ENCODE assay signal across 21 cellular contexts in genomic region chr16:69316595-69317034, GRCh38. TPM values are rescaled to one million over a fixed set of nuclear protein-coding genes. Genes with fewer than 3 reads are reported as not detected.
A peak's percentile ranks its signal among the peaks of the same experiment; 100 is the strongest.
DNase-seq lines count a peak whose midpoint lies in the region; ATAC-seq and TF ChIP-seq lines count a peak whose summit lies in the region.
"Had no signal": no experiment of that assay in that cellular context is flagged by ENCODE, and none has a peak within 500 bp of the region (broad histone marks: within the 10 kb centered on the region; RNA-seq: fewer than 3 reads in every experiment).

No MANE protein-coding gene starts in this region.

- no peak for ATAC-seq in activated naive CD8-positive, alpha-beta T cell treated with anti-CD3 and anti-CD28 coated beads, Interleukin-2, amount 10 ng/mL, durations not matched to agents 7 days and 5 days (ENCODE audit: low read depth)
- no peak for ATAC-seq in activated naive CD8-positive, alpha-beta T cell treated with anti-CD3 and anti-CD28 coated beads, Interleukin-2, amount 50 U/mL, for 24 hours
- ATAC-seq in body of pancreas = peak; percentile 84
- ATAC-seq in stimulated activated naive B cell treated with anti-CD40 and anti-IgM and Interleukin-4, amounts not matched to agents 10 μg/mL and 1 μg/mL and 100 μg/mL, for 72 hours (replicated peaks) = no peak
- ATAC-seq in HG03159 (IDR thresholded peaks at IDR 0.05; ENCODE audit: unreplicated experiment) = no peak
- ATAC-seq: A549 had no signal

- TF ChIP-seq POLR2A in body of pancreas (IDR thresholded peaks at IDR 0.05) = peak in 1 of 3 donors; percentile 15
- TF ChIP-seq POLR2A in tibial nerve (IDR thresholded peaks at IDR 0.05) = no peak

- intact Hi-C loops in body of pancreas (cut with DNase I) = no loop called here

- peaks cover 18% of the 10 kb centered on the region for H3K36me3 Mint-ChIP-seq in activated naive CD8-positive, alpha-beta T cell treated with anti-CD3 and anti-CD28 coated beads, Interleukin-2, amount 10 ng/mL, durations not matched to agents 7 days and 5 days
- H3K36me3 Mint-ChIP-seq in activated naive CD8-positive, alpha-beta T cell treated with anti-CD3 and anti-CD28 coated beads, Interleukin-2, amount 50 U/mL, for 24 hours (ENCODE audit: low read depth) = peaks cover 37% of the 10 kb centered on the region
- peaks cover 33 to 59% of the 10 kb centered on the region in 2 donors for H3K36me3 Mint-ChIP-seq in stimulated activated naive B cell treated with anti-CD40 and anti-IgM and Interleukin-4, amounts not matched to agents 10 μg/mL and 1 μg/mL and 100 μg/mL, for 72 hours

- H3K9me3 ChIP-seq in body of pancreas (no peaks in the 10 kb centered on the region), tibial nerve (no peaks in the 10 kb centered on the region)
- H3K9me3 ChIP-seq: A549 had no signal

- H3K36me3 ChIP-seq in body of pancreas (replicated peaks in 1 of 2; ENCODE audit: insufficient read depth in 1 of 2, low read depth in 2 of 2) (peaks cover 22 to 27% of the 10 kb centered on the region in 2 donors), tibial nerve (peaks cover 8 to 86% (median 53%) of the 10 kb centered on the region in 3 donors)

- H3K9me3 Mint-ChIP-seq in activated naive CD8-positive, alpha-beta T cell treated with anti-CD3 and anti-CD28 coated beads, Interleukin-2, amount 10 ng/mL, durations not matched to agents 7 days and 5 days = no peaks in the 10 kb centered on the region
- no peaks in the 10 kb centered on the region for H3K9me3 Mint-ChIP-seq in activated naive CD8-positive, alpha-beta T cell treated with anti-CD3 and anti-CD28 coated beads, Interleukin-2, amount 50 U/mL, for 24 hours
- H3K9me3 Mint-ChIP-seq in stimulated activated naive B cell treated with anti-CD40 and anti-IgM and Interleukin-4, amounts not matched to agents 10 μg/mL and 1 μg/mL and 100 μg/mL, for 72 hours = no peaks in the 10 kb centered on the region
- H3K9me3 Mint-ChIP-seq: IgD-negative memory B cell had no signal

- POLR2A ChIA-PET in activated naive CD8-positive, alpha-beta T cell treated with anti-CD3 and anti-CD28 coated beads, Interleukin-2, amount 10 ng/mL, durations not matched to agents 7 days and 5 days (lab: Charles Lee) = no interaction called here

- H3K4me3 Mint-ChIP-seq in activated naive CD8-positive, alpha-beta T cell treated with anti-CD3 and anti-CD28 coated beads, Interleukin-2, amount 10 ng/mL, durations not matched to agents 7 days and 5 days = no peak overlapping the region
- H3K4me3 Mint-ChIP-seq in activated naive CD8-positive, alpha-beta T cell treated with anti-CD3 and anti-CD28 coated beads, Interleukin-2, amount 50 U/mL, for 24 hours = no peak overlapping the region
- H3K4me3 Mint-ChIP-seq in stimulated activated naive B cell treated with anti-CD40 and anti-IgM and Interleukin-4, amounts not matched to agents 10 μg/mL and 1 μg/mL and 100 μg/mL, for 72 hours = no peak overlapping the region
- H3K4me3 Mint-ChIP-seq: IgD-negative memory B cell had no signal

- H3K4me3 ChIP-seq in body of pancreas (no peak overlapping the region), tibial nerve (no peak overlapping the region)
- H3K4me3 ChIP-seq: A549 had no signal

- no peaks in the 10 kb centered on the region for H3K27me3 Mint-ChIP-seq in activated naive CD8-positive, alpha-beta T cell treated with anti-CD3 and anti-CD28 coated beads, Interleukin-2, amount 10 ng/mL, durations not matched to agents 7 days and 5 days
- H3K27me3 Mint-ChIP-seq in activated naive CD8-positive, alpha-beta T cell treated with anti-CD3 and anti-CD28 coated beads, Interleukin-2, amount 50 U/mL, for 24 hours = no peaks in the 10 kb centered on the region
- no peaks in the 10 kb centered on the region for H3K27me3 Mint-ChIP-seq in stimulated activated naive B cell treated with anti-CD40 and anti-IgM and Interleukin-4, amounts not matched to agents 10 μg/mL and 1 μg/mL and 100 μg/mL, for 72 hours
- H3K27me3 Mint-ChIP-seq: IgD-negative memory B cell had no signal

- peaks cover 58% of the 10 kb centered on the region for H3K4me1 ChIP-seq in body of pancreas
- peaks cover 3 to 41% (median 17%) of the 10 kb centered on the region in 4 donors for H3K4me1 ChIP-seq in tibial nerve

- TF ChIP-seq CTCF in body of pancreas (IDR thresholded peaks at IDR 0.05) (no peak), tibial nerve (IDR thresholded peaks at IDR 0.05) (no peak)

- no peak overlapping the region for H3K27ac Mint-ChIP-seq in activated naive CD8-positive, alpha-beta T cell treated with anti-CD3 and anti-CD28 coated beads, Interleukin-2, amount 10 ng/mL, durations not matched to agents 7 days and 5 days
- no peak overlapping the region for H3K27ac Mint-ChIP-seq in activated naive CD8-positive, alpha-beta T cell treated with anti-CD3 and anti-CD28 coated beads, Interleukin-2, amount 50 U/mL, for 24 hours
- H3K27ac Mint-ChIP-seq in stimulated activated naive B cell treated with anti-CD40 and anti-IgM and Interleukin-4, amounts not matched to agents 10 μg/mL and 1 μg/mL and 100 μg/mL, for 72 hours = peak overlapping the region; percentile 31

- DNase-seq in activated naive CD8-positive, alpha-beta T cell treated with anti-CD3 and anti-CD28 coated beads, Interleukin-2, amount 10 ng/mL, durations not matched to agents 7 days and 5 days = peak; percentile 18
- DNase-seq in activated naive CD8-positive, alpha-beta T cell treated with anti-CD3 and anti-CD28 coated beads, Interleukin-2, amount 50 U/mL, for 24 hours = no peak
- DNase-seq in body of pancreas = peak; percentile 79 to 93 (median 91)
- DNase-seq in mesenteric fat pad (ENCODE audit: low spot score) = peak; percentile 87
- no peak for DNase-seq in stimulated activated naive B cell treated with anti-CD40 and anti-IgM and Interleukin-4, amounts not matched to agents 10 μg/mL and 1 μg/mL and 100 μg/mL, for 72 hours
- DNase-seq in tibial nerve (ENCODE audit: low spot score in 2 of 2) = no peak
- no peak for DNase-seq in stimulated activated naive CD4-positive, alpha-beta T cell treated with Interleukin-2 at 50 U/mL for 16 hours (lab: John Stamatoyannopoulos, UW)
- DNase-seq: GF-D8, NCI-H1105 treated with DMSO at 0.1 percent for 48 hours, NCI-H187 treated with DMSO at 0.1 percent for 48 hours, NCI-H345, NCI-H69, SHP77 had no signal

- H3K4me1 Mint-ChIP-seq in activated naive CD8-positive, alpha-beta T cell treated with anti-CD3 and anti-CD28 coated beads, Interleukin-2, amount 10 ng/mL, durations not matched to agents 7 days and 5 days = peaks cover 15% of the 10 kb centered on the region
- H3K4me1 Mint-ChIP-seq in activated naive CD8-positive, alpha-beta T cell treated with anti-CD3 and anti-CD28 coated beads, Interleukin-2, amount 50 U/mL, for 24 hours = peaks cover 19% of the 10 kb centered on the region
- peaks cover 22 to 45% of the 10 kb centered on the region in 2 donors for H3K4me1 Mint-ChIP-seq in stimulated activated naive B cell treated with anti-CD40 and anti-IgM and Interleukin-4, amounts not matched to agents 10 μg/mL and 1 μg/mL and 100 μg/mL, for 72 hours

- H3K27ac ChIP-seq in body of pancreas = peak overlapping the region; percentile 74 to 91 (median 84)
- no peak overlapping the region for H3K27ac ChIP-seq in tibial nerve
- H3K27ac ChIP-seq: A549, C4-2B had no signal

- H3K27me3 ChIP-seq in body of pancreas (no peaks in the 10 kb centered on the region), tibial nerve (no peaks in the 10 kb centered on the region)

- WGBS in body of pancreas, 2 donors = 50 to 59% methylated on average over 5 to 17 of the region's 17 CpGs
- WGBS in tibial nerve, 2 donors = 88 to 90% methylated on average over 16 to 17 of the region's 17 CpGs

- no peak for TF ChIP-seq EP300 in tibial nerve (IDR thresholded peaks at IDR 0.05)

RNA-seq across cellular contexts. Expression of gene VPS4A, which starts 5.5 kb away (rescaled TPM):
- total RNA-seq in activated naive CD8-positive, alpha-beta T cell treated with anti-CD3 and anti-CD28 coated beads, Interleukin-2, amount 10 ng/mL, durations not matched to agents 7 days and 5 days = 10 to 100 TPM; 38.6 to 41.8 TPM
- total RNA-seq in body of pancreas = 10 to 100 TPM; 29.8 to 30.7 TPM
- 36.3 TPM for total RNA-seq in mesenteric fat pad
- total RNA-seq in tibial nerve = 10 to 100 TPM; 35.4 to 47.2 (median 43.5) TPM

RNA-seq across cellular contexts. Expression of gene PDF, which starts 13.8 kb away (rescaled TPM):
- 10 to 100 TPM; 12.6 to 14.5 TPM for total RNA-seq in activated naive CD8-positive, alpha-beta T cell treated with anti-CD3 and anti-CD28 coated beads, Interleukin-2, amount 10 ng/mL, durations not matched to agents 7 days and 5 days
- 10 to 100 TPM; 38.1 to 45.2 TPM for total RNA-seq in body of pancreas
- 14.8 TPM for total RNA-seq in mesenteric fat pad
- 10 to 100 TPM in 3 of 4 donors, 1 to 10 TPM in 1; 6.8 to 20.7 (median 15.8) TPM for total RNA-seq in tibial nerve

RNA-seq across cellular contexts. Expression of gene COG8, which starts 22.7 kb away (rescaled TPM):
- 10 to 100 TPM; 42.5 to 43.9 TPM for total RNA-seq in activated naive CD8-positive, alpha-beta T cell treated with anti-CD3 and anti-CD28 coated beads, Interleukin-2, amount 10 ng/mL, durations not matched to agents 7 days and 5 days
- total RNA-seq in body of pancreas (10 to 100 TPM; 39.4 to 46.8 TPM), mesenteric fat pad (25.0 TPM), tibial nerve (10 to 100 TPM; 62.2 to 77.5 (median 70.0) TPM)

RNA-seq across cellular contexts. Expression of gene NIP7, which starts 23.0 kb away (rescaled TPM):
- total RNA-seq in activated naive CD8-positive, alpha-beta T cell treated with anti-CD3 and anti-CD28 coated beads, Interleukin-2, amount 10 ng/mL, durations not matched to agents 7 days and 5 days = 10 to 100 TPM; 30.7 to 39.5 TPM
- total RNA-seq in body of pancreas (1 to 10 TPM; 3.3 to 8.8 TPM), mesenteric fat pad (32.8 TPM), tibial nerve (10 to 100 TPM in 3 of 4 donors, 1 to 10 TPM in 1; 8.2 to 17.1 (median 11.7) TPM)

RNA-seq across cellular contexts. Expression of gene TMED6, which starts 35.0 kb away (rescaled TPM):
- total RNA-seq in activated naive CD8-positive, alpha-beta T cell treated with anti-CD3 and anti-CD28 coated beads, Interleukin-2, amount 10 ng/mL, durations not matched to agents 7 days and 5 days = 1 to 10 TPM; 2.1 to 2.2 TPM
- 10 to 100 TPM; 23.1 to 62.8 TPM for total RNA-seq in body of pancreas
- total RNA-seq in mesenteric fat pad = 1.2 TPM
- not detected for total RNA-seq in tibial nerve
- total RNA-seq: Daoy, H7, HT-29, LHCN-M2 had no signal

Comparison
In these comparisons a context has a peak if more than half of its experiments do, and no peak if none do; other contexts are left out.
1. DNase-seq: peak in activated naive CD8-positive, alpha-beta T cell treated with anti-CD3 and anti-CD28 coated beads, Interleukin-2, amount 10 ng/mL, durations not matched to agents 7 days and 5 days (single experiment), body of pancreas (4 of 4) and mesenteric fat pad (single experiment); none in activated naive CD8-positive, alpha-beta T cell treated with anti-CD3 and anti-CD28 coated beads, Interleukin-2, amount 50 U/mL, for 24 hours (single experiment), stimulated activated naive B cell treated with anti-CD40 and anti-IgM and Interleukin-4, amounts not matched to agents 10 μg/mL and 1 μg/mL and 100 μg/mL, for 72 hours (single experiment), tibial nerve (0 of 2) and stimulated activated naive CD4-positive, alpha-beta T cell treated with Interleukin-2 at 50 U/mL for 16 hours (single experiment).
2. H3K27ac ChIP-seq: peak in body of pancreas (4 of 4); none in tibial nerve (0 of 4).